ENCODE assay signal across 8 cellular contexts in genomic region chr1:41890841-41891311, GRCh38. TPM values are rescaled to one million over a fixed set of nuclear protein-coding genes. Genes with fewer than 3 reads are reported as not detected.
A peak's percentile ranks its signal among the peaks of the same experiment; 100 is the strongest.
DNase-seq lines count a peak whose midpoint lies in the region; ATAC-seq, FAIRE-seq and TF ChIP-seq lines count a peak whose summit lies in the region.

No MANE protein-coding gene starts in this region.

- H3F3A ChIP-seq in SK-N-SH (replicated peaks; ENCODE audit: insufficient read depth) = peaks cover 3% of the 10 kb centered on the region

- H3K27ac Mint-ChIP-seq in progenitor cell of endocrine pancreas (peak overlapping the region; percentile 17), endothelial cell (ENCODE audit: unreplicated experiment) (no peak overlapping the region)

- H3K4me3 Mint-ChIP-seq in progenitor cell of endocrine pancreas (ENCODE audit: low read depth) = no peak overlapping the region
- no peak overlapping the region for H3K4me3 Mint-ChIP-seq in endothelial cell (ENCODE audit: unreplicated experiment)

- no peaks in the 10 kb centered on the region for H4K20me1 ChIP-seq in SK-N-SH (ENCODE audit: insufficient read depth)
- H4K20me1 ChIP-seq in hepatocyte (ENCODE audit: insufficient read depth, poor library complexity, severe bottlenecking) = no peaks in the 10 kb centered on the region

- CTCF ChIA-PET in SK-N-SH (lab: Yijun Ruan, JAX) = interaction anchor here (0.7 to 1.4 kb wide), 3 partner anchors 144 to 317 kb away, joined by 3 to 5 read pairs (median 3); no protein-coding TSS in a partner anchor

- H2AFZ ChIP-seq in SK-N-SH (ENCODE audit: low read depth) = 0 out of 2 replicates have a peak overlapping the region, but pooled peaks have one; percentile 3
- H2AFZ ChIP-seq in hepatocyte = no peak overlapping the region

- TF ChIP-seq EP300 in SK-N-SH (IDR thresholded peaks at IDR 0.05; ENCODE audit: borderline replicate concordance in 1 of 2, low read depth in 1 of 2, low read length in 1 of 2) = peak in 1 of 2 experiments; percentile 90; a peak in 2 of 4 replicates

- FAIRE-seq in H54 (lab: Jason Lieb, UNC) = no peak

- peak; percentile 78 for DNase-seq in SK-N-SH
- DNase-seq in fibroblast of pulmonary artery (ENCODE audit: low read depth) = peak; percentile 26
- no peak for DNase-seq in progenitor cell of endocrine pancreas (ENCODE audit: low spot score, unreplicated experiment)
- no peak for DNase-seq in H54 (ENCODE audit: insufficient read length, low spot score)
- no peak for DNase-seq in endothelial cell (ENCODE audit: low spot score)
- no peak for DNase-seq in hepatocyte (ENCODE audit: low spot score)

- H3K4me1 ChIP-seq in SK-N-SH (ENCODE audit: control insufficient read depth in 1 of 2, insufficient read depth in 2 of 2, low read depth in 1 of 2, low read length in 1 of 2) = peaks cover 0 to 32% of the 10 kb centered on the region in 2 experiments; a peak in 2 of 4 replicates
- peaks cover 7% of the 10 kb centered on the region for H3K4me1 ChIP-seq in hepatocyte (ENCODE audit: insufficient read depth)

- H3K27me3 ChIP-seq in SK-N-SH (ENCODE audit: insufficient read depth) = no peaks in the 10 kb centered on the region
- H3K27me3 ChIP-seq in hepatocyte = no peaks in the 10 kb centered on the region

- H3K4me2 ChIP-seq in SK-N-SH (peak overlapping the region; percentile 56), hepatocyte (no peak overlapping the region)

- H3K9me2 ChIP-seq in SK-N-SH (no peaks in the 10 kb centered on the region), hepatocyte (replicated peaks; ENCODE audit: insufficient read depth) (no peaks in the 10 kb centered on the region)

- peak overlapping the region; percentile 18 to 88; a peak in 3 of 4 replicates for H3K27ac ChIP-seq in SK-N-SH (ENCODE audit: low read depth in 2 of 2, low read length in 1 of 2)
- H3K27ac ChIP-seq in hepatocyte = no peak overlapping the region

- no peaks in the 10 kb centered on the region for H3K9me3 ChIP-seq in SK-N-SH
- no peaks in the 10 kb centered on the region for H3K9me3 ChIP-seq in hepatocyte (ENCODE audit: low read depth)

- H3K4me1 Mint-ChIP-seq in progenitor cell of endocrine pancreas (ENCODE audit: low read depth) (peaks cover 26% of the 10 kb centered on the region), endothelial cell (ENCODE audit: unreplicated experiment) (peaks cover 5% of the 10 kb centered on the region)

- no peak for ATAC-seq in GM21381 (IDR thresholded peaks at IDR 0.05; ENCODE audit: unreplicated experiment)

- peak; percentile 40 for TF ChIP-seq RAD21 in SK-N-SH (IDR thresholded peaks at IDR 0.05; ENCODE audit: low read length)

- TF ChIP-seq CTCF in SK-N-SH (IDR thresholded peaks at IDR 0.05) (no peak), fibroblast of pulmonary artery (IDR thresholded peaks at IDR 0.05; ENCODE audit: low read length, missing control alignments) (no peak), progenitor cell of endocrine pancreas (IDR thresholded peaks at IDR 0.05; ENCODE audit: unreplicated experiment) (no peak), endothelial cell (IDR thresholded peaks at IDR 0.05; ENCODE audit: unreplicated experiment) (no peak), hepatocyte (IDR thresholded peaks at IDR 0.05; ENCODE audit: poor library complexity) (no peak)

- POLR2A ChIA-PET in SK-N-SH (lab: Yijun Ruan, JAX) = interaction anchor here (0.6 to 0.7 kb wide), 2 partner anchors 75 to 277 kb away, joined by 3 to 5 read pairs; no protein-coding TSS in a partner anchor

- TF ChIP-seq POLR2A in H54 (IDR thresholded peaks at IDR 0.05; ENCODE audit: low read depth, low read length) = no peak

- peak overlapping the region; percentile 48; the same call in 1 of the 2 replicates for H3K4me3 ChIP-seq in GM08714 (ENCODE audit: low read length)
- H3K4me3 ChIP-seq in SK-N-SH (ENCODE audit: low read depth in 2 of 2, low read length in 1 of 2) = no peak overlapping the region
- no peak overlapping the region for H3K4me3 ChIP-seq in fibroblast of pulmonary artery (replicated peaks; ENCODE audit: low read depth, low read length)
- no peak overlapping the region for H3K4me3 ChIP-seq in hepatocyte

- H3K36me3 ChIP-seq in SK-N-SH (replicated peaks in 1 of 2; ENCODE audit: control insufficient read depth in 1 of 2, insufficient read depth in 2 of 2, low read length in 1 of 2) (no peaks in the 10 kb centered on the region), hepatocyte (replicated peaks; ENCODE audit: insufficient read depth, low read depth) (no peaks in the 10 kb centered on the region)

- peaks cover 3% of the 10 kb centered on the region for H3K27me3 Mint-ChIP-seq in progenitor cell of endocrine pancreas
- peaks cover 4% of the 10 kb centered on the region for H3K27me3 Mint-ChIP-seq in endothelial cell (ENCODE audit: unreplicated experiment)

- H3K79me2 ChIP-seq in SK-N-SH (ENCODE audit: insufficient read depth) = peaks cover 24% of the 10 kb centered on the region
- no peaks in the 10 kb centered on the region for H3K79me2 ChIP-seq in hepatocyte

- H3K36me3 Mint-ChIP-seq in progenitor cell of endocrine pancreas (ENCODE audit: insufficient read depth) = no peaks in the 10 kb centered on the region
- H3K36me3 Mint-ChIP-seq in endothelial cell (ENCODE audit: low read depth, unreplicated experiment) = no peaks in the 10 kb centered on the region

- no peak overlapping the region for H3K9ac ChIP-seq in SK-N-SH

- H3K9me3 Mint-ChIP-seq in progenitor cell of endocrine pancreas (ENCODE audit: low read depth) = no peaks in the 10 kb centered on the region
- H3K9me3 Mint-ChIP-seq in endothelial cell (ENCODE audit: unreplicated experiment) = no peaks in the 10 kb centered on the region

- 36% methylated on average over 1 of the region's 6 CpGs for WGBS in SK-N-SH (ENCODE audit: low lambda C conversion rate)
- 57% methylated on average over 6 of the region's 6 CpGs for WGBS in hepatocyte (ENCODE audit: low lambda C conversion rate, missing lambda C conversion rate)

TF ChIP-seq in SK-N-SH, 30 proteins besides CTCF, POLR2A, EP300 and RAD21 (continues in another document):
- no peak for TF ChIP-seq GABPA (IDR thresholded peaks at IDR 0.05; ENCODE audit: low read depth)
- TF ChIP-seq RCOR1 (IDR thresholded peaks at IDR 0.05; ENCODE audit: low read length) = peak; percentile 74
- no peak for TF ChIP-seq PBX3 (IDR thresholded peaks at IDR 0.05)
- 0 out of 2 replicates have a peak, but pooled peaks have one; percentile 46 for TF ChIP-seq GATA2 (CRISPR knock-in tag; IDR thresholded peaks at IDR 0.05)
- TF ChIP-seq MEF2A (IDR thresholded peaks at IDR 0.05; ENCODE audit: borderline replicate concordance, low read depth) = no peak
- TF ChIP-seq POLR2AphosphoS5 (IDR thresholded peaks at IDR 0.05; ENCODE audit: low read depth, low read length) = no peak
- TF ChIP-seq TCF12 (IDR thresholded peaks at IDR 0.05) = peak; percentile 53
- TF ChIP-seq FOXJ3 (CRISPR knock-in tag; IDR thresholded peaks at IDR 0.05) = no peak
- no peak for TF ChIP-seq FOXM1 (IDR thresholded peaks at IDR 0.05; ENCODE audit: low read depth)
- TF ChIP-seq CHD2 (IDR thresholded peaks at IDR 0.05; ENCODE audit: low read length, partially characterized antibody) = peak; percentile 42
- TF ChIP-seq, protein P1, sequence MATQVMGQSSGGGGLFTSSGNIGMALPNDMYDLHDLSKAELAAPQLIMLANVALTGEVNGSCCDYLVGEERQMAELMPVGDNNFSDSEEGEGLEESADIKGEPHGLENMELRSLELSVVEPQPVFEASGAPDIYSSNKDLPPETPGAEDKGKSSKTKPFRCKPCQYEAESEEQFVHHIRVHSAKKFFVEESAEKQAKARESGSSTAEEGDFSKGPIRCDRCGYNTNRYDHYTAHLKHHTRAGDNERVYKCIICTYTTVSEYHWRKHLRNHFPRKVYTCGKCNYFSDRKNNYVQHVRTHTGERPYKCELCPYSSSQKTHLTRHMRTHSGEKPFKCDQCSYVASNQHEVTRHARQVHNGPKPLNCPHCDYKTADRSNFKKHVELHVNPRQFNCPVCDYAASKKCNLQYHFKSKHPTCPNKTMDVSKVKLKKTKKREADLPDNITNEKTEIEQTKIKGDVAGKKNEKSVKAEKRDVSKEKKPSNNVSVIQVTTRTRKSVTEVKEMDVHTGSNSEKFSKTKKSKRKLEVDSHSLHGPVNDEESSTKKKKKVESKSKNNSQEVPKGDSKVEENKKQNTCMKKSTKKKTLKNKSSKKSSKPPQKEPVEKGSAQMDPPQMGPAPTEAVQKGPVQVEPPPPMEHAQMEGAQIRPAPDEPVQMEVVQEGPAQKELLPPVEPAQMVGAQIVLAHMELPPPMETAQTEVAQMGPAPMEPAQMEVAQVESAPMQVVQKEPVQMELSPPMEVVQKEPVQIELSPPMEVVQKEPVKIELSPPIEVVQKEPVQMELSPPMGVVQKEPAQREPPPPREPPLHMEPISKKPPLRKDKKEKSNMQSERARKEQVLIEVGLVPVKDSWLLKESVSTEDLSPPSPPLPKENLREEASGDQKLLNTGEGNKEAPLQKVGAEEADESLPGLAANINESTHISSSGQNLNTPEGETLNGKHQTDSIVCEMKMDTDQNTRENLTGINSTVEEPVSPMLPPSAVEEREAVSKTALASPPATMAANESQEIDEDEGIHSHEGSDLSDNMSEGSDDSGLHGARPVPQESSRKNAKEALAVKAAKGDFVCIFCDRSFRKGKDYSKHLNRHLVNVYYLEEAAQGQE (IDR thresholded peaks at IDR 0.05; ENCODE audit: low read depth, low read length) = no peak
- TF ChIP-seq SIN3A (IDR thresholded peaks at IDR 0.05; ENCODE audit: borderline replicate concordance, low read depth, low read length) = no peak
- TF ChIP-seq YY1 (IDR thresholded peaks at IDR 0.05; ENCODE audit: low read depth) = no peak

RNA-seq across cellular contexts. Expression of gene HIVEP3, which starts 27.8 kb away (rescaled TPM):
- polyA plus RNA-seq in SK-N-SH (2012; rRNA removed) (6.2 and 6.4 TPM in 2 replicates), hepatocyte (4.0 and 5.9 TPM in 2 replicates)
- 6.9 and 7.3 TPM in 2 replicates for polyA plus RNA-seq in SK-N-SH (2012; cell fraction: cytosol; rRNA removed)
- polyA plus RNA-seq in SK-N-SH (2012; cell fraction: nucleus; rRNA removed) = 5.7 and 9.3 TPM in 2 replicates
- total RNA-seq in progenitor cell of endocrine pancreas (1.1 and 1.6 TPM in 2 replicates), endothelial cell (ENCODE audit: unreplicated experiment) (8.9 TPM), hepatocyte (0.57 and 2.3 TPM in 2 replicates)

Comparison
In these comparisons a context has a peak if more than half of its experiments do, and no peak if none do; other contexts are left out.
1. DNase-seq: peak in SK-N-SH (single experiment) and fibroblast of pulmonary artery (single experiment); none in progenitor cell of endocrine pancreas (single experiment), H54 (single experiment), endothelial cell (single experiment) and hepatocyte (single experiment).